Comparison of ENCODE assay signal across 30 cellular contexts in the genomic region with DNA sequence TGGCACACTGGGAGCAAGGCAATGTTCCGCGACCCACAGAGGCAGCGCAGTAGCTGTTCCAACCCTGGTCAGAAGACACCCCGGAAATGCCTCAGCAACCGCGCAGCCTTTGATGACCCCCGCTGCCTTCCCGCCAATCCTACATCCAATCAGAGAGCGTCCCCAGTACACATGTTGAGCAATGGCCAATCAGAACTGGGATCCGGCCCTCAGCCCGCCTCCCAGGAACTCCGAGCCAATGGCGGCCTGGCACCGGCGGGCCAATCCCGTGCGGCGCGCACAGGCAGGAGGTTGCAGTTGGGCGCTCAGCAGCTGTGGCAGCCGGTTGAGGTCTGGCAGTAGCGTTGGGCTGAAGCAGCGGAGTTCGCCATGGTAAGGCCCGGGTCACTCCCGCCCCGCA. TPM values are rescaled to one million over a fixed set of nuclear protein-coding genes. Genes with fewer than 3 reads are reported as not detected.
"Had no signal": no experiment of that assay in that cellular context is flagged by ENCODE, and none has a peak within 500 bp of the region (broad histone marks: within the 10 kb centered on the region; RNA-seq: fewer than 3 reads in every experiment).

A gene (plus strand): TSS at position 289 of the 400 bp plus-strand sequence. CDS start 81 bp downstream, at position 370.

- H3K4me3 ChIP-seq: esophagus muscularis mucosa, psoas muscle, right lobe of liver, tibial artery had no signal

- H3K36me3 Mint-ChIP-seq: naive B cell had no signal

- H3K9me3 Mint-ChIP-seq: activated CD4-positive, alpha-beta memory T cell treated with anti-CD3 and anti-CD28 coated beads for 36 hours; activated naive CD8-positive, alpha-beta T cell treated with anti-CD3 and anti-CD28 coated beads for 36 hours; activated T-helper 17 cell treated with anti-CD3 and anti-CD28 coated beads, Interleukin-2, amount 50 U/mL, for 72 hours; naive B cell; neural crest cell; T-helper 2 cell treated with Interferon-gamma antibody and Interleukin-4, amounts not matched to agents 5 μg/mL and 100 μg/mL, for 36 hours had no signal

- H3K27ac ChIP-seq: esophagus muscularis mucosa, psoas muscle, right lobe of liver, tibial artery had no signal

- DNase-seq: activated CD4-positive, alpha-beta memory T cell treated with anti-CD3 and anti-CD28 coated beads for 36 hours; activated CD4-positive, alpha-beta T cell treated with anti-CD3 and anti-CD28 coated beads for 4 hours; activated CD8-positive, alpha-beta memory T cell treated with anti-CD3 and anti-CD28 coated beads, Interleukin-2, amount 10 ng/mL, durations not matched to agents 7 days and 5 days; activated naive CD4-positive, alpha-beta T cell; activated naive CD8-positive, alpha-beta T cell treated with anti-CD3 and anti-CD28 coated beads for 36 hours; activated T-cell treated with anti-CD3 and anti-CD28 coated beads, Interleukin-2, amount 50 U/mL, for 1 hour; amniotic stem cell; effector CD8-positive, alpha-beta T cell; hippocampal formation; naive B cell; psoas muscle; right lobe of liver; small intestine; stimulated activated CD4-positive, alpha-beta T cell treated with anti-CD3 and anti-CD28 coated beads, Interleukin-4, amount 100 ng/mL, for 4 hours; stimulated activated naive CD4-positive, alpha-beta T cell; SW 1271 had no signal

- H3K4me1 Mint-ChIP-seq: activated CD8-positive, alpha-beta memory T cell treated with anti-CD3 and anti-CD28 coated beads, Interleukin-2, amount 10 ng/mL, durations not matched to agents 7 days and 5 days; activated naive CD8-positive, alpha-beta T cell treated with anti-CD3 and anti-CD28 coated beads for 36 hours; activated T-helper 17 cell treated with anti-CD3 and anti-CD28 coated beads, Interleukin-2, amount 50 U/mL, for 72 hours; naive B cell; neural crest cell had no signal

- FAIRE-seq: endothelial cell of umbilical vein, keratinocyte, small intestine, TTC549, urothelium cell line had no signal

- H3K36me3 ChIP-seq: right lobe of liver had no signal

- ATAC-seq: activated CD8-positive, alpha-beta memory T cell treated with anti-CD3 and anti-CD28 coated beads, Interleukin-2, amount 10 ng/mL, durations not matched to agents 7 days and 5 days; activated T-helper 17 cell treated with anti-CD3 and anti-CD28 coated beads, Interleukin-2, amount 50 U/mL, for 72 hours; left lobe of liver; psoas muscle; right lobe of liver had no signal

- H3K27ac Mint-ChIP-seq: activated CD4-positive, alpha-beta memory T cell treated with anti-CD3 and anti-CD28 coated beads for 36 hours; activated CD8-positive, alpha-beta memory T cell treated with anti-CD3 and anti-CD28 coated beads, Interleukin-2, amount 10 ng/mL, durations not matched to agents 7 days and 5 days; activated naive CD8-positive, alpha-beta T cell treated with anti-CD3 and anti-CD28 coated beads for 36 hours; activated T-helper 17 cell treated with anti-CD3 and anti-CD28 coated beads, Interleukin-2, amount 50 U/mL, for 72 hours; dendritic cell treated with granulocyte-macrophage colony-stimulating factor and Interleukin-4, amounts not matched to agents 40 ng/mL and 50 ng/mL, for 4 days; naive B cell; T-helper 2 cell treated with Interferon-gamma antibody and Interleukin-4, amounts not matched to agents 5 μg/mL and 100 μg/mL, for 36 hours had no signal

- H3K4me1 ChIP-seq: esophagus muscularis mucosa, psoas muscle, right lobe of liver, tibial artery had no signal

- H3K27me3 ChIP-seq: esophagus muscularis mucosa, right lobe of liver, tibial artery had no signal

- H3K9me3 ChIP-seq: esophagus muscularis mucosa, psoas muscle, right lobe of liver, tibial artery had no signal

- H3K27me3 Mint-ChIP-seq: activated CD4-positive, alpha-beta memory T cell treated with anti-CD3 and anti-CD28 coated beads for 36 hours; activated CD8-positive, alpha-beta memory T cell treated with anti-CD3 and anti-CD28 coated beads, Interleukin-2, amount 10 ng/mL, durations not matched to agents 7 days and 5 days; activated naive CD8-positive, alpha-beta T cell treated with anti-CD3 and anti-CD28 coated beads for 36 hours; activated T-helper 17 cell treated with anti-CD3 and anti-CD28 coated beads, Interleukin-2, amount 50 U/mL, for 72 hours; dendritic cell treated with granulocyte-macrophage colony-stimulating factor and Interleukin-4, amounts not matched to agents 40 ng/mL and 50 ng/mL, for 4 days; naive B cell had no signal

- H3K4me3 Mint-ChIP-seq: activated CD4-positive, alpha-beta memory T cell treated with anti-CD3 and anti-CD28 coated beads for 36 hours; activated CD8-positive, alpha-beta memory T cell treated with anti-CD3 and anti-CD28 coated beads, Interleukin-2, amount 10 ng/mL, durations not matched to agents 7 days and 5 days; activated naive CD8-positive, alpha-beta T cell treated with anti-CD3 and anti-CD28 coated beads for 36 hours; activated T-helper 17 cell treated with anti-CD3 and anti-CD28 coated beads, Interleukin-2, amount 50 U/mL, for 72 hours; dendritic cell treated with granulocyte-macrophage colony-stimulating factor and Interleukin-4, amounts not matched to agents 40 ng/mL and 50 ng/mL, for 4 days; naive B cell; neural crest cell; T-helper 2 cell treated with Interferon-gamma antibody and Interleukin-4, amounts not matched to agents 5 μg/mL and 100 μg/mL, for 36 hours had no signal

RNA-seq across cellular contexts. Expression of the gene that starts here (rescaled TPM):
- total RNA-seq: activated CD4-positive, alpha-beta memory T cell treated with anti-CD3 and anti-CD28 coated beads for 36 hours; activated CD8-positive, alpha-beta memory T cell treated with anti-CD3 and anti-CD28 coated beads, Interleukin-2, amount 10 ng/mL, durations not matched to agents 7 days and 5 days; activated naive CD8-positive, alpha-beta T cell treated with anti-CD3 and anti-CD28 coated beads for 36 hours; activated T-helper 17 cell treated with anti-CD3 and anti-CD28 coated beads, Interleukin-2, amount 50 U/mL, for 72 hours; chondrocyte; endothelial cell of umbilical vein; esophagus muscularis mucosa; mononuclear cell; neural crest cell; omental fat pad; psoas muscle had no signal
- polyA plus RNA-seq: endothelial cell of umbilical vein, keratinocyte had no signal
